ENCODE assay signal across 9 cellular contexts in genomic region chr11:59556883-59557205, GRCh38. TPM values are rescaled to one million over a fixed set of nuclear protein-coding genes. Genes with fewer than 3 reads are reported as not detected.
DNase-seq lines count a peak whose midpoint lies in the region; ATAC-seq, FAIRE-seq and TF ChIP-seq lines count a peak whose summit lies in the region.
"Had no signal": no experiment of that assay in that cellular context is flagged by ENCODE, and none has a peak within 500 bp of the region (broad histone marks: within the 10 kb centered on the region; RNA-seq: fewer than 3 reads in every experiment).

No MANE protein-coding gene starts in this region.

- peak overlapping the region; percentile 53 to 79 (median 61) for H3K4me3 Mint-ChIP-seq in T-cell

- H3K27ac ChIP-seq in foreskin keratinocyte, result peak overlapping the region; percentile 77

- H3K27ac Mint-ChIP-seq in T-cell, result peak overlapping the region; percentile 61 to 71

- H3K4me1 Mint-ChIP-seq in T-cell, result peaks cover 46 to 55% (median 47%) of the 10 kb centered on the region in 3 donors

- POLR2A ChIA-PET in T-cell (lab: Charles Lee), result interaction anchor here in 1 of 2 donors (0.6 kb wide), 1 partner anchor 73 kb away, joined by 3 read pairs; no protein-coding TSS in a partner anchor

- H3K4me3 ChIP-seq in GM06990 (replicated peaks; ENCODE audit: low read depth, low read length), result peak overlapping the region; percentile 41

- H3K27me3 ChIP-seq in GM06990 (replicated peaks; ENCODE audit: control insufficient read depth, insufficient read depth, low read length) (no peaks in the 10 kb centered on the region), foreskin keratinocyte (no peaks in the 10 kb centered on the region)

- H3K36me3 Mint-ChIP-seq in T-cell, result no peaks in the 10 kb centered on the region

- CTCF ChIA-PET in T-cell (lab: Charles Lee), result interaction anchor here (0.6 kb wide), 2 partner anchors 112 to 197 kb away, joined by 3 to 5 read pairs; no protein-coding TSS in a partner anchor

- DNase-seq in GM06990 (ENCODE audit: extremely low read depth, insufficient read length) (peak; percentile 42), T-cell (peak in 1 of 34 experiments; percentile 19), foreskin keratinocyte (no peak), superior temporal gyrus (ENCODE audit: extremely low spot score) (peak; percentile 40), frontal cortex (ENCODE audit: low spot score in 2 of 2) (no peak)
- no peak for DNase-seq in effector CD4-positive, alpha-beta T cell

- TF ChIP-seq CTCF in GM06990 (IDR thresholded peaks at IDR 0.05; ENCODE audit: insufficient read depth, low read length, poor library complexity, severe bottlenecking) (no peak), foreskin keratinocyte (conservative IDR thresholded peaks at IDR 0.05) (no peak)

- ATAC-seq in HG03045 (IDR thresholded peaks at IDR 0.05; ENCODE audit: unreplicated experiment) (peak; percentile 3), T-cell (replicated peaks in 1 of 4) (no peak), foreskin keratinocyte (peak; percentile 0), HG02970 (IDR thresholded peaks at IDR 0.05; ENCODE audit: low FRiP score, unreplicated experiment) (no peak)

- H3K27me3 Mint-ChIP-seq in T-cell, result peaks cover 0 to 4% of the 10 kb centered on the region in 2 donors

- no peak for FAIRE-seq in frontal cortex (lab: Jason Lieb, UNC)

- no peaks in the 10 kb centered on the region for H3K4me1 ChIP-seq in foreskin keratinocyte

- no peaks in the 10 kb centered on the region for H3K9me3 Mint-ChIP-seq in T-cell

- H3K36me3 ChIP-seq in GM06990 (ENCODE audit: control insufficient read depth, insufficient read depth, low read length), result no peaks in the 10 kb centered on the region

RNA-seq across cellular contexts. Expression of gene OR4D9, which starts 45.5 kb away (rescaled TPM):
- not detected for total RNA-seq in T-cell
- total RNA-seq in foreskin keratinocyte, result not detected in 2 replicates
- not detected in 2 replicates for polyA plus RNA-seq in foreskin keratinocyte
- not detected for total RNA-seq in frontal cortex
- total RNA-seq: T-helper 2 cell treated with Interferon-gamma antibody and Interleukin-4, amounts not matched to agents 100 ng/mL and 5 ng/mL, for 36 hours had no signal

RNA-seq across cellular contexts. Expression of gene OR4D11, which starts 53.5 kb away (rescaled TPM):
- total RNA-seq in T-cell, result not detected
- total RNA-seq in foreskin keratinocyte, result not detected in 2 replicates
- polyA plus RNA-seq in foreskin keratinocyte, result not detected in 2 replicates
- total RNA-seq in frontal cortex, result not detected
- total RNA-seq: T-helper 2 cell treated with Interferon-gamma antibody and Interleukin-4, amounts not matched to agents 100 ng/mL and 5 ng/mL, for 36 hours had no signal

RNA-seq across cellular contexts. Expression of gene OSBP, which starts 58.7 kb away (rescaled TPM):
- total RNA-seq in T-cell (10 to 100 TPM; 44.0 to 59.0 (median 46.2) TPM), foreskin keratinocyte (38.1 and 41.1 TPM in 2 replicates), frontal cortex (33.8 TPM)
- 13.6 and 14.4 TPM in 2 replicates for polyA plus RNA-seq in foreskin keratinocyte

Comparison
In these comparisons a context has a peak if more than half of its experiments do, and no peak if none do; other contexts are left out.
1. DNase-seq: peak in GM06990 (single experiment) and superior temporal gyrus (single experiment); none in foreskin keratinocyte (0 of 2), effector CD4-positive, alpha-beta T cell (single experiment) and frontal cortex (0 of 2).
2. ATAC-seq: peak in HG03045 (single experiment) and foreskin keratinocyte (single experiment); none in T-cell (0 of 4) and HG02970 (single experiment).